8 cellular contexts compared by ENCODE assay signal in the genomic region with DNA sequence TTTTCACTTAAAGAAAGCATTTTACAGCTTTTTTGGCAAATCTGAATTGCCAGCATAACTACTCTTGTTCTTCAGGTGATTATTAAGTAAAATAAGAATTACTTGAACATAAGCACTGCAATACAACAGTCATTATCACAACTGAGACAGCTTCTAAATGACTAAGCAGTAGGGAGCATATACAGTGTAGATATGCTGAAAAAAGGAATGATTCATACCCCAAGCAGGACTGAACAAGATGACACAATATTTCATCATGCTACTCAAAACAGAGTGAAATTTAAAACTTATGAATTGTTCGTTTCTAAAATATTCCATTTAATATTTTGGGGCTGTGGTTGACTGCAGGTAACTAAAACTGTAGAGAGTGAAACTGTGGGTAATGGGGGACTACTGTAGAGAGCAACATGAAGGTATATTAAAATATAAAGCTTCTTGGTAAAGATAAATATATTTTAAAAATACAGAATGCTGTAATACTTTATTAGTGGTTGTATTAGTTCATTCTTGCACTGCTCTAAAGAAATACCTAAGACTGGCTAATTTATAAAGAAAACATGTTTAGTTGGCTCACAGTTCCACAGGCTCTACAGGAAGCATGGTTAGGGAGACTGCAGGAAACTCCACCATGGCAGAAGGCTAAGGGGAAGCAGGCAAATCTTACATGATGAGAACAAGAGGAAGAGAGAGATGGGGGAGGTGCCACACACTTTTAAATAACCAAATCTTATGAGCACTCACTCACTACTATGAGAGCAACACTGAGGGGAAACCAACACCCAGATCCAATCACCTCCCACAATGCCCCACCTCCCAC.
DNase-seq lines count a peak whose midpoint lies in the region; ATAC-seq and TF ChIP-seq lines count a peak whose summit lies in the region.

No MANE protein-coding gene starts in this region.

- peak overlapping the region; percentile 52 for H3K4me2 ChIP-seq in PC-3 (ENCODE audit: low read length)

- TF ChIP-seq CTCF in PC-3 (conservative IDR thresholded peaks at IDR 0.05; ENCODE audit: low read depth, low read length) (no peak), foreskin keratinocyte (conservative IDR thresholded peaks at IDR 0.05) (no peak)

- H3K79me2 ChIP-seq in PC-3 (ENCODE audit: low read length) = no peaks in the 10 kb centered on the region

- CTCF ChIA-PET in PC-3 (lab: Charles Lee) = interaction anchor here (0.5 kb wide), 1 partner anchor 21 kb away, joined by 6 read pairs; no protein-coding TSS in a partner anchor

- H3K27ac ChIP-seq in PC-3 (ENCODE audit: low read length) = peak overlapping the region; percentile 76
- H3K27ac ChIP-seq in foreskin keratinocyte = peak overlapping the region; percentile 86

- H3K36me3 ChIP-seq in PC-3 (ENCODE audit: low read depth, low read length) = peaks cover 6% of the 10 kb centered on the region; the same call in 1 of the 2 replicates

- H3K9ac ChIP-seq in PC-3 (ENCODE audit: low read length) = peak overlapping the region; percentile 30; the same call in 1 of the 2 replicates

- peaks cover 11% of the 10 kb centered on the region for H3F3A ChIP-seq in PC-3 (ENCODE audit: low read length, unreplicated experiment)

- POLR2A ChIA-PET in PC-3 (lab: Charles Lee; ENCODE audit: unreplicated experiment) = no interaction called here

- DNase-seq in GM04503 (ENCODE audit: low read depth) = peak; percentile 55
- DNase-seq in PC-3 = peak; percentile 82
- DNase-seq in foreskin keratinocyte = peak; percentile 76 to 91
- DNase-seq in GM19240 (ENCODE audit: insufficient read length, low spot score) = no peak
- no peak for DNase-seq in stimulated activated CD4-positive, alpha-beta T cell treated with anti-CD3 and anti-CD28 coated beads, Interleukin-4, amount 100 ng/mL, for 24 hours
- DNase-seq in NCI-H345 (lab: John Stamatoyannopoulos, UW) = no peak

- H2AFZ ChIP-seq in PC-3 (ENCODE audit: low read length) = no peak overlapping the region

- TSS peak; percentile 99 for BruUV-seq in PC-3 (replicated peaks; lab: Mats Ljungman, UMichigan)

- no peaks in the 10 kb centered on the region for H4K20me1 ChIP-seq in PC-3 (ENCODE audit: low read length)

- no peaks in the 10 kb centered on the region for H3K27me3 ChIP-seq in PC-3 (ENCODE audit: low read length)
- no peaks in the 10 kb centered on the region for H3K27me3 ChIP-seq in foreskin keratinocyte

- intact Hi-C loops in PC-3 (cut with micrococcal nuclease) = loop anchor here (1.0 to 2.0 kb wide), 2 partner anchors 21 to 31 kb away; no protein-coding TSS in a partner anchor

- H3K4me1 ChIP-seq in PC-3 (ENCODE audit: insufficient read depth, low read length) (peaks cover 29% of the 10 kb centered on the region), foreskin keratinocyte (peaks cover 26% of the 10 kb centered on the region)

- peaks cover 9% of the 10 kb centered on the region; the same call in 1 of the 2 replicates for H3K9me3 ChIP-seq in PC-3 (ENCODE audit: low read length)

- peak overlapping the region; percentile 19; the same call in 1 of the 2 replicates for H3K4me3 ChIP-seq in PC-3 (ENCODE audit: low read length)

- ATAC-seq in HG02610 (IDR thresholded peaks at IDR 0.05; ENCODE audit: unreplicated experiment) (peak; percentile 64), PC-3 (peak; percentile 84), foreskin keratinocyte (peak; percentile 88), HG03571 (IDR thresholded peaks at IDR 0.05; ENCODE audit: unreplicated experiment) (no peak)

- H3K9me2 ChIP-seq in PC-3 (replicated peaks; ENCODE audit: low read length) = no peaks in the 10 kb centered on the region

Comparison
In these comparisons a context has a peak if more than half of its experiments do, and no peak if none do; other contexts are left out.
1. DNase-seq: peak in GM04503 (single experiment), PC-3 (single experiment) and foreskin keratinocyte (2 of 2); none in GM19240 (single experiment), stimulated activated CD4-positive, alpha-beta T cell treated with anti-CD3 and anti-CD28 coated beads, Interleukin-4, amount 100 ng/mL, for 24 hours (single experiment) and NCI-H345 (single experiment).